ENCODE assay signal across 28 cellular contexts in genomic region chr10:127522298-127522697, GRCh38. TPM values are rescaled to one million over a fixed set of nuclear protein-coding genes. Genes with fewer than 3 reads are reported as not detected.
"Had no signal": no experiment of that assay in that cellular context is flagged by ENCODE, and none has a peak within 500 bp of the region (broad histone marks: within the 10 kb centered on the region; RNA-seq: fewer than 3 reads in every experiment).

No MANE protein-coding gene starts in this region.

- H3K9me3 ChIP-seq: suprapubic skin, testis, thoracic aorta, thyroid gland, tibial nerve, transverse colon, upper lobe of left lung, uterus, vagina had no signal

- ATAC-seq: stimulated activated memory B cell treated with anti-CD40 and anti-IgM and Interleukin-4, amounts not matched to agents 10 μg/mL and 1 μg/mL and 100 μg/mL, for 72 hours; stimulated activated naive B cell treated with anti-CD40 and anti-IgM and Interleukin-4, amounts not matched to agents 10 μg/mL and 1 μg/mL and 100 μg/mL, for 72 hours; stimulated activated naive CD8-positive, alpha-beta T cell treated with anti-CD3 and anti-CD28 coated beads, Interleukin-15, amount 100 ng/mL, for 72 hours; stimulated activated naive CD8-positive, alpha-beta T cell treated with anti-CD3 and anti-CD28 coated beads, Interleukin-15, Interleukin-2, amounts not matched to agents 100 U/mL and 50 U/mL, for 24 hours had no signal

- H3K4me3 ChIP-seq: stomach, suprapubic skin, testis, thoracic aorta, thyroid gland, tibial artery, tibial nerve, transverse colon, upper lobe of left lung, uterus, vagina had no signal

- H3K36me3 ChIP-seq: stomach, suprapubic skin, thoracic aorta, thyroid gland, tibial artery, tibial nerve, transverse colon, upper lobe of left lung, uterus, vagina had no signal

- H3K27me3 ChIP-seq: stomach, suprapubic skin, testis, thyroid gland, tibial nerve, transverse colon, upper lobe of left lung, uterus, vagina had no signal

- DNase-seq: stimulated activated CD4-positive, alpha-beta T cell treated with anti-CD3 and anti-CD28 coated beads, Interleukin-2, amount 100 ng/mL, for 48 hours; stimulated activated CD4-positive, alpha-beta T cell treated with anti-CD3 and anti-CD28 coated beads, Interleukin-4, amount 100 ng/mL, for 1 hour; stimulated activated CD4-positive, alpha-beta T cell treated with anti-CD3 and anti-CD28 coated beads, Interleukin-4, amount 100 ng/mL, for 24 hours; stimulated activated CD4-positive, alpha-beta T cell treated with anti-CD3 and anti-CD28 coated beads, Interleukin-4, amount 100 ng/mL, for 4 hours; stimulated activated CD8-positive, alpha-beta memory T cell treated with anti-CD3 and anti-CD28 coated beads, Interleukin-4, amount 100 ng/mL, for 48 hours; stimulated activated naive B cell treated with anti-CD40 and anti-IgM and Interleukin-4, amounts not matched to agents 10 μg/mL and 1 μg/mL and 100 μg/mL, for 72 hours; stimulated activated naive CD4-positive, alpha-beta T cell; stimulated activated naive CD4-positive, alpha-beta T cell treated with Interleukin-2 at 50 U/mL for 16 hours; stimulated activated naive CD8-positive, alpha-beta T cell treated with anti-CD3 and anti-CD28 coated beads, Interleukin-15, amount 100 ng/mL, for 72 hours; stimulated activated naive CD8-positive, alpha-beta T cell treated with anti-CD3 and anti-CD28 coated beads, Interleukin-15, Interleukin-2, amounts not matched to agents 100 U/mL and 50 U/mL, for 24 hours; stomach; substantia nigra; testis; thyroid gland; tibial artery; transverse colon; trophoblast cell; uterus had no signal

- H3K4me1 ChIP-seq: stomach, suprapubic skin, testis, thyroid gland, tibial artery, tibial nerve, transverse colon, upper lobe of left lung, uterus, vagina had no signal

- H3K27ac ChIP-seq: stomach, suprapubic skin, testis, thoracic aorta, thyroid gland, tibial artery, tibial nerve, transverse colon, upper lobe of left lung, uterus, vagina had no signal

RNA-seq across cellular contexts. Expression of gene NPS, which starts 26.8 kb away (rescaled TPM):
- total RNA-seq: stomach, subcutaneous adipose tissue, suprapubic skin, temporal lobe, testis, thoracic aorta, thyroid gland, tibial nerve, transverse colon, upper lobe of left lung, ureter, urinary bladder, uterus, vagina had no signal
